In the genomic region with DNA sequence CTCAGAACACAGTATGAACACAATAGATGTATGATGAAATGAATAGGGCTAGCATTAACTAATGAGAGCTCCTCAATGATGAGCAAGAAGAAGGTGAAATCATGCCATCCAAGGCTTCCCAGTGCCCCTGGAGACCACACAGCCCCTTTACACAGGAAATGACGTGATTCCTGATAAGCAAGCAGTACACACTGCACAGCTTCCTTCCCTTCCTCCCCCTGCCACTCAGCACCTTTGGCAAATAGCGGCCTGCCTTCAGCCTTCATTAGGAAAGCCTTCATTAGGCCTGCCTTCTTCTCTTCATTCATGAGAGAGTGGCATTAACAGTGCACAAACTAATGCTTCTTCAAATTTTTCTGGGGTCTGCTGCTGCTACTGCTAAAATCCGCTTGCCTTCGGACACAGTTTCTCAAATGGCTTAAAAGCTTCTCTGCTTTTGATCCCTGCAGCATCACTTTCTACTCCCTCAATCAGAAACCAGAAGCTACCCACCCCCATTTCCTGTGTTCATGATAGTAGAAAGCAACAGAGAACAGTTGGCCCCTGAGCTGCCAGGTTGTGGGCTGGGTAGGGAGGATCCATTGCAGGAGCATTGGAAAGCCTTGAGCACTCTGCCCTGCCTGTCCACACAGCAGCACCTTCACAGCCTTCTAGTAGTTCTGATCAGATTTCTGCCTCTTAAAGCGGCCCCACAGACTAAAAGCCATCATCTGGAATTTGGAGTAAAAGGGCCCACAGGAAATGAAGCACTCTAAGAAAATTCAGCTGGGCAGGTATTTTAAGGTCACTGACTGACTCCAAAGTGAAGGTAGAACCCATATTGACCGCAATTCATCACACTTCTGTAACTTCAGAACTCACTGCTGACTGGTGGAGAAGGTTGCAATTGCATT, we compare ENCODE assay signal across 9 cellular contexts.
A peak's percentile ranks its signal among the peaks of the same experiment; 100 is the strongest.
DNase-seq lines count a peak whose midpoint lies in the region; ATAC-seq and TF ChIP-seq lines count a peak whose summit lies in the region.
"Had no signal": no experiment of that assay in that cellular context is flagged by ENCODE, and none has a peak within 500 bp of the region (broad histone marks: within the 10 kb centered on the region; RNA-seq: fewer than 3 reads in every experiment).

No MANE protein-coding gene starts in this region.

- intact Hi-C loops in mucosa of descending colon (cut with DNase I, micrococcal nuclease) = no loop called here

- H3K27me3 ChIP-seq in WERI-Rb-1 (ENCODE audit: insufficient read depth, low read depth, severe bottlenecking) = no peaks in the 10 kb centered on the region

- no peak overlapping the region for H3K27ac ChIP-seq in WERI-Rb-1

- H3K4me1 ChIP-seq in mucosa of descending colon (ENCODE audit: low read depth) = no peaks in the 10 kb centered on the region

- H3K36me3 ChIP-seq in mucosa of descending colon (ENCODE audit: low read depth) (no peaks in the 10 kb centered on the region), WERI-Rb-1 (no peaks in the 10 kb centered on the region)
- H3K36me3 ChIP-seq: thoracic aorta had no signal

- TF ChIP-seq CTCF in mucosa of descending colon (IDR thresholded peaks at IDR 0.05) (no peak), WERI-Rb-1 (IDR thresholded peaks at IDR 0.05; ENCODE audit: low read depth, low read length) (no peak)

- DNase-seq in DMS153 (lab: John Stamatoyannopoulos, UW) (peak; percentile 19), activated T-cell treated with anti-CD3 and anti-CD28 coated beads for 4 hours (peak; percentile 15), mucosa of descending colon (no peak), WERI-Rb-1 (no peak), NCI-H146 treated with DMSO at 0.1 percent for 48 hours (lab: John Stamatoyannopoulos, UW; ENCODE audit: unreplicated experiment) (no peak), GF-D8 (lab: John Stamatoyannopoulos, UW) (no peak)

- H3K9me3 ChIP-seq in mucosa of descending colon = no peaks in the 10 kb centered on the region
- H3K9me3 ChIP-seq in WERI-Rb-1 (ENCODE audit: severe bottlenecking) = no peaks in the 10 kb centered on the region
- H3K9me3 ChIP-seq: thoracic aorta had no signal

- ATAC-seq in GM19397 (IDR thresholded peaks at IDR 0.05; ENCODE audit: unreplicated experiment) = peak; percentile 68
- peak; percentile 68 for ATAC-seq in HG03442 (IDR thresholded peaks at IDR 0.05; ENCODE audit: unreplicated experiment)
- ATAC-seq in mucosa of descending colon = peak; percentile 65

- no peak overlapping the region for H3K4me3 ChIP-seq in mucosa of descending colon
- no peak overlapping the region for H3K4me3 ChIP-seq in WERI-Rb-1 (ENCODE audit: low read depth, low read length)

Comparison
In these comparisons a context has a peak if more than half of its experiments do, and no peak if none do; other contexts are left out.
1. DNase-seq: peak in DMS153 (single experiment) and activated T-cell treated with anti-CD3 and anti-CD28 coated beads for 4 hours (single experiment); none in mucosa of descending colon (0 of 3), WERI-Rb-1 (single experiment), NCI-H146 treated with DMSO at 0.1 percent for 48 hours (single experiment) and GF-D8 (single experiment).
2. Peak in every context shown above with its lines, with median percentiles within 50 percentile points of each other: ATAC-seq.